In genomic region chr7:31122649-31123058, GRCh38 we compare ENCODE assay signal across 8 cellular contexts.
DNase-seq lines count a peak whose midpoint lies in the region; ATAC-seq and TF ChIP-seq lines count a peak whose summit lies in the region.

No MANE protein-coding gene starts in this region.

- DNase-seq in NCI-H1436 (lab: John Stamatoyannopoulos, UW) (peak; percentile 52), NCI-H1436 treated with DMSO at 0.1 percent for 48 hours (lab: John Stamatoyannopoulos, UW) (no peak), NCI-H446 treated with DMSO at 0.1 percent for 48 hours (lab: John Stamatoyannopoulos, UW) (peak; percentile 77), fibroblast of the conjunctiva (ENCODE audit: low read depth) (peak; percentile 84), neural crest cell (ENCODE audit: low read depth, low spot score) (peak; percentile 61)
- peak; percentile 64 for DNase-seq in activated CD8-positive, alpha-beta T cell treated with anti-CD3 and anti-CD28 coated beads for 36 hours

- intact Hi-C loops in activated CD8-positive, alpha-beta T cell treated with anti-CD3 and anti-CD28 coated beads for 36 hours (cut with micrococcal nuclease) = loop anchor here (1.0 to 5.0 kb wide), 2 partner anchors 139 to 320 kb away; no protein-coding TSS in a partner anchor

- H3K4me1 Mint-ChIP-seq in activated CD8-positive, alpha-beta T cell treated with anti-CD3 and anti-CD28 coated beads for 36 hours (ENCODE audit: low read depth) = no peaks in the 10 kb centered on the region
- H3K4me1 Mint-ChIP-seq in neural crest cell = no peaks in the 10 kb centered on the region

- no peak overlapping the region for H3K4me3 Mint-ChIP-seq in activated CD8-positive, alpha-beta T cell treated with anti-CD3 and anti-CD28 coated beads for 36 hours
- H3K4me3 Mint-ChIP-seq in neural crest cell = no peak overlapping the region

- H3K36me3 Mint-ChIP-seq in activated CD8-positive, alpha-beta T cell treated with anti-CD3 and anti-CD28 coated beads for 36 hours (ENCODE audit: low read depth) = no peaks in the 10 kb centered on the region
- no peaks in the 10 kb centered on the region for H3K36me3 Mint-ChIP-seq in neural crest cell (ENCODE audit: low read depth)

- TF ChIP-seq CTCF in activated CD8-positive, alpha-beta T cell treated with anti-CD3 and anti-CD28 coated beads for 36 hours (IDR thresholded peaks at IDR 0.05) = peak; percentile 74
- TF ChIP-seq CTCF in neural crest cell (conservative IDR thresholded peaks at IDR 0.05) = peak; percentile 89

- CTCF ChIA-PET in activated CD8-positive, alpha-beta T cell treated with anti-CD3 and anti-CD28 coated beads for 36 hours (lab: Charles Lee) = interaction anchor here (0.6 to 9.6 kb wide), 41 partner anchors 8 to 643 kb away, joined by 3 to 275 read pairs (median 4); partner anchors contain the start of gene GHRHR

- peak; percentile 52 for ATAC-seq in HG02884 (IDR thresholded peaks at IDR 0.05; ENCODE audit: unreplicated experiment)
- peak; percentile 34 for ATAC-seq in activated CD8-positive, alpha-beta T cell treated with anti-CD3 and anti-CD28 coated beads for 36 hours
- no peak for ATAC-seq in GM18498 (IDR thresholded peaks at IDR 0.05; ENCODE audit: unreplicated experiment)

- POLR2A ChIA-PET in activated CD8-positive, alpha-beta T cell treated with anti-CD3 and anti-CD28 coated beads for 36 hours (lab: Charles Lee) = interaction anchor here (0.8 kb wide), 2 partner anchors 183 to 321 kb away, joined by 3 to 4 read pairs; no protein-coding TSS in a partner anchor

- no peak overlapping the region for H3K27ac Mint-ChIP-seq in activated CD8-positive, alpha-beta T cell treated with anti-CD3 and anti-CD28 coated beads for 36 hours
- no peak overlapping the region for H3K27ac Mint-ChIP-seq in neural crest cell (ENCODE audit: unreplicated experiment)

- H3K27me3 Mint-ChIP-seq in activated CD8-positive, alpha-beta T cell treated with anti-CD3 and anti-CD28 coated beads for 36 hours = peaks cover 9% of the 10 kb centered on the region
- H3K27me3 Mint-ChIP-seq in neural crest cell (ENCODE audit: low read depth) = peaks cover 36% of the 10 kb centered on the region

- H3K9me3 Mint-ChIP-seq in activated CD8-positive, alpha-beta T cell treated with anti-CD3 and anti-CD28 coated beads for 36 hours = no peaks in the 10 kb centered on the region
- H3K9me3 Mint-ChIP-seq in neural crest cell = no peaks in the 10 kb centered on the region
